ENCODE assay signal across 10 cellular contexts in genomic region chr11:123150882-123151281, GRCh38.
"Had no signal": no experiment of that assay in that cellular context is flagged by ENCODE, and none has a peak within 500 bp of the region (broad histone marks: within the 10 kb centered on the region; RNA-seq: fewer than 3 reads in every experiment).

No MANE protein-coding gene starts in this region.

- H3K9me3 Mint-ChIP-seq: GM23338, H9, HFFc6 had no signal

- H3K27ac ChIP-seq: HL-60 had no signal

- H3K4me3 Mint-ChIP-seq: GM23338, H9, HFFc6 had no signal

- H3K27ac Mint-ChIP-seq: GM23338, H9 had no signal

- H3K4me3 ChIP-seq: GM23338, K562 had no signal

- FAIRE-seq: H1, H54, K562 had no signal

- DNase-seq: H9, HCEC 1CT, HFFc6, IMR-90, KG1 had no signal

- H2AFZ ChIP-seq: GM23338 had no signal

- ATAC-seq: GM23338, K562 had no signal

- H3K4me2 ChIP-seq: GM23338 had no signal
